Comparison of ENCODE assay signal across 8 cellular contexts in the genomic region with DNA sequence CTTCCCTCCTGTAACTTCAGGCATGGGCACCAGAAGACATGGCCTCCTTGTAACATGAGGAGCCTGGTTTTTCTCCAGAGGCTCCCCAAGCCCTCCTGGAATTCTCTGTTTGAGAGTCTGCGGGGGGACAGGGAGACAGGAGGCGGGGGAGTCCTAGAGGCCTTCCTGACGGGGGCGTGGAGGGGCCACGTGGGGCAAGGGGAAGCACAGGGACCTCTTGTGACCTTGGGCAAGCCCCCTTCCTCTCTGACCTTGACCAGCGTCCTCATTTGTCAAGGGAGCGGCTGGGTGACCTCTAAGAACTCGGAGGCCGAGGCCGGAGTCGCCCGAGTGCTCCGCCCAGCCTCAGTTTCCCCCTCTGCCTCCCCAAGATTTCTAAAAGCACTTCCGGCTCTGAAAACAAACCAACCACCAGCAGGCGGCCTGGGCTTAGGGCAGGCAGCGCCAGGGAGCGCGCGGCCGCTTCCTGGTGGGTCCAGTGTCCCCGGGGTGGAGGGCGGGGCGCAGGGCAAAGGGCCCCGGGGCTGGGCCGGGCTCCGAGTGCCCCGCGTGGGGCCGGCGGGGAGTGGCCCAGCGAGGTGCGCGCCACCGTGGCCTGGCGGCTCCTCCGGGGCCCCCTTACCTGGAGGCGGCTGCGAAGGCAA. TPM values are rescaled to one million over a fixed set of nuclear protein-coding genes. Genes with fewer than 3 reads are reported as not detected.
A peak's percentile ranks its signal among the peaks of the same experiment; 100 is the strongest.
DNase-seq lines count a peak whose midpoint lies in the region; ATAC-seq, FAIRE-seq and TF ChIP-seq lines count a peak whose summit lies in the region.

No MANE protein-coding gene starts in this region.

- peak overlapping the region; percentile 50 for H3K9ac ChIP-seq in NT2/D1 (ENCODE audit: insufficient read length, low read depth)

- no peaks in the 10 kb centered on the region for H3K27me3 Mint-ChIP-seq in activated T-cell treated with anti-CD3 and anti-CD28 coated beads, Interleukin-2, amount 50 U/mL, for 72 hours (ENCODE audit: low read depth)

- peaks cover 16% of the 10 kb centered on the region for H3K27me3 ChIP-seq in NT2/D1 (ENCODE audit: insufficient read depth, insufficient read length)
- H3K27me3 ChIP-seq in pancreas, result no peaks in the 10 kb centered on the region
- H3K27me3 ChIP-seq in upper lobe of right lung, result no peaks in the 10 kb centered on the region

- peak overlapping the region; percentile 85 to 90 for H3K4me3 Mint-ChIP-seq in activated T-cell treated with anti-CD3 and anti-CD28 coated beads, Interleukin-2, amount 50 U/mL, for 72 hours

- 2% methylated on average over 33 to 38 of the region's 38 CpGs for WGBS in pancreas, 2 donors

- no peaks in the 10 kb centered on the region for H3K9me3 Mint-ChIP-seq in activated T-cell treated with anti-CD3 and anti-CD28 coated beads, Interleukin-2, amount 50 U/mL, for 72 hours

- H3K27ac ChIP-seq in pancreas (peak overlapping the region; percentile 72 to 91 (median 85)), upper lobe of right lung (peak overlapping the region; percentile 86)

- intact Hi-C loops in pancreas (cut with DNase I) (no loop called here), upper lobe of right lung (cut with DNase I) (no loop called here)

- peak; percentile 17 for TF ChIP-seq CTCF in GM10266 (IDR thresholded peaks at IDR 0.05; ENCODE audit: control insufficient read depth, insufficient read depth, low read depth, missing control alignments)
- TF ChIP-seq CTCF in fibroblast of the aortic adventitia (IDR thresholded peaks at IDR 0.05; ENCODE audit: insufficient read depth, low read length), result peak; percentile 53
- TF ChIP-seq CTCF in pancreas (IDR thresholded peaks at IDR 0.05), result peak in 3 of 4 donors; percentile 9 to 43 (median 20)
- peak; percentile 32 for TF ChIP-seq CTCF in upper lobe of right lung (IDR thresholded peaks at IDR 0.05)

- H3K4me3 ChIP-seq in NT2/D1 (ENCODE audit: insufficient read length, low read depth) (peak overlapping the region; percentile 32), fibroblast of the aortic adventitia (ENCODE audit: low read depth, low read length) (peak overlapping the region; percentile 67), pancreas (peak overlapping the region; percentile 36 to 69 (median 66)), upper lobe of right lung (peak overlapping the region; percentile 79)

- H3K36me3 ChIP-seq in NT2/D1 (ENCODE audit: insufficient read depth, insufficient read length, low read length) (no peaks in the 10 kb centered on the region), pancreas (no peaks in the 10 kb centered on the region), upper lobe of right lung (no peaks in the 10 kb centered on the region)

- DNase-seq in GM10266 (ENCODE audit: extremely low spot score), result peak; percentile 82
- no peak for DNase-seq in NT2/D1 (ENCODE audit: low read depth, low spot score)
- peak; percentile 69 to 76 for DNase-seq in activated T-cell treated with anti-CD3 and anti-CD28 coated beads, Interleukin-2, amount 50 U/mL, for 72 hours
- peak; percentile 49 for DNase-seq in fibroblast of the aortic adventitia (ENCODE audit: low read depth)
- DNase-seq in pancreas, result peak; percentile 66 to 89 (median 78)
- DNase-seq in upper lobe of right lung, result peak; percentile 90
- DNase-seq in pons (ENCODE audit: low spot score), result no peak

- peak overlapping the region; percentile 95 for H3K27ac Mint-ChIP-seq in activated T-cell treated with anti-CD3 and anti-CD28 coated beads, Interleukin-2, amount 50 U/mL, for 72 hours

- H3K4me1 ChIP-seq in NT2/D1 (ENCODE audit: insufficient read depth, insufficient read length) (peaks cover 11% of the 10 kb centered on the region), pancreas (peaks cover 4 to 6% (median 6%) of the 10 kb centered on the region in 3 donors), upper lobe of right lung (peaks cover 5% of the 10 kb centered on the region)

- H3K4me1 Mint-ChIP-seq in activated T-cell treated with anti-CD3 and anti-CD28 coated beads, Interleukin-2, amount 50 U/mL, for 72 hours (ENCODE audit: low read depth), result peaks cover 25% of the 10 kb centered on the region

- H3K9me3 ChIP-seq in NT2/D1 (ENCODE audit: insufficient read depth, low read length) (no peaks in the 10 kb centered on the region), pancreas (no peaks in the 10 kb centered on the region), upper lobe of right lung (no peaks in the 10 kb centered on the region)

- no peak for FAIRE-seq in pancreas (lab: Jason Lieb, UNC)

- peaks cover 0 to 5% of the 10 kb centered on the region in 2 donors for H3K36me3 Mint-ChIP-seq in activated T-cell treated with anti-CD3 and anti-CD28 coated beads, Interleukin-2, amount 50 U/mL, for 72 hours (ENCODE audit: insufficient read depth in 2 of 2)

- ATAC-seq in HG02571 (IDR thresholded peaks at IDR 0.05; ENCODE audit: unreplicated experiment) (peak; percentile 64), pancreas (peak; percentile 86 to 91 (median 88)), upper lobe of right lung (peak; percentile 93)
- peak; percentile 89 to 91 for ATAC-seq in activated T-cell treated with anti-CD3 and anti-CD28 coated beads, Interleukin-2, amount 50 U/mL, for 72 hours (replicated peaks in 1 of 2)

RNA-seq across cellular contexts. Expression of gene TMCO4, which starts 0.4 kb away (rescaled TPM):
- 10 to 100 TPM; 19.6 to 22.1 TPM for total RNA-seq in activated T-cell treated with anti-CD3 and anti-CD28 coated beads, Interleukin-2, amount 50 U/mL, for 72 hours
- total RNA-seq in fibroblast of the aortic adventitia (ENCODE audit: low replicate concordance), result 25.3 and 30.9 TPM in 2 replicates
- total RNA-seq in pancreas, result 10 to 100 TPM; 12.6 to 22.2 (median 14.7) TPM
- polyA plus RNA-seq in pancreas, result 10 to 100 TPM; 23.9 to 25.1 TPM
- total RNA-seq in upper lobe of right lung, result 24.3 TPM

RNA-seq across cellular contexts. Expression of gene RNF186, which starts 15.7 kb away (rescaled TPM):
- total RNA-seq in activated T-cell treated with anti-CD3 and anti-CD28 coated beads, Interleukin-2, amount 50 U/mL, for 72 hours, result not detected
- total RNA-seq in fibroblast of the aortic adventitia (ENCODE audit: low replicate concordance) (not detected in 2 replicates), pancreas (10 to 100 TPM; 18.1 to 29.6 (median 27.2) TPM), upper lobe of right lung (not detected)
- polyA plus RNA-seq in pancreas, result 10 to 100 TPM; 13.2 to 14.9 TPM

Comparison
In these comparisons a context has a peak if more than half of its experiments do, and no peak if none do; other contexts are left out.
1. DNase-seq: peak in GM10266 (single experiment), activated T-cell treated with anti-CD3 and anti-CD28 coated beads, Interleukin-2, amount 50 U/mL, for 72 hours (2 of 2), fibroblast of the aortic adventitia (single experiment), pancreas (6 of 6) and upper lobe of right lung (single experiment); none in NT2/D1 (single experiment) and pons (single experiment).
2. RNA of gene RNF186, which starts 15.7 kb away (total RNA-seq): 18.1 to 29.6 TPM in pancreas; not detected in activated T-cell treated with anti-CD3 and anti-CD28 coated beads, Interleukin-2, amount 50 U/mL, for 72 hours, not detected in fibroblast of the aortic adventitia and not detected in upper lobe of right lung (single experiment); every median in the first group is over 10 times any median in the second.
3. Peak in every context shown above with its lines, with median percentiles within 50 percentile points of each other: CTCF ChIP-seq, ATAC-seq and H3K4me3 ChIP-seq.